In genomic region chr5:181059297-181060230, GRCh38 we compare ENCODE assay signal across 1 cellular context.
A peak's percentile ranks its signal among the peaks of the same experiment; 100 is the strongest.
TF ChIP-seq lines count a peak whose summit lies in the region.

No MANE protein-coding gene starts in this region.

TF ChIP-seq in GM12878, 131 proteins besides CTCF, POLR2A, EP300 and RAD21:
- no peak for TF ChIP-seq SPI1 (IDR thresholded peaks at IDR 0.05; ENCODE audit: borderline replicate concordance, insufficient read depth, low read depth, low read length)
- no peak for TF ChIP-seq CUX1 (IDR thresholded peaks at IDR 0.05; ENCODE audit: insufficient replicate concordance, low read depth, low read length)
- peak; percentile 48 for TF ChIP-seq SUZ12 (IDR thresholded peaks at IDR 0.05; ENCODE audit: unreplicated experiment)
- TF ChIP-seq ASH2L (IDR thresholded peaks at IDR 0.05; ENCODE audit: borderline replicate concordance, low read depth): no peak
- no peak for TF ChIP-seq ZBTB33 (IDR thresholded peaks at IDR 0.05)
- TF ChIP-seq TARDBP (IDR thresholded peaks at IDR 0.05; ENCODE audit: borderline replicate concordance): no peak
- no peak for TF ChIP-seq ZBTB40 (IDR thresholded peaks at IDR 0.05; ENCODE audit: borderline replicate concordance)
- no peak for TF ChIP-seq FOS (IDR thresholded peaks at IDR 0.05; ENCODE audit: borderline replicate concordance, extremely low read depth, insufficient read length)
- TF ChIP-seq SREBF2 (IDR thresholded peaks at IDR 0.05; ENCODE audit: low read length): no peak
- no peak for TF ChIP-seq CHD4 (IDR thresholded peaks at IDR 0.05)
- TF ChIP-seq BHLHE40 (IDR thresholded peaks at IDR 0.05; ENCODE audit: borderline replicate concordance in 1 of 2, low read depth in 2 of 2, low read length in 1 of 2): peak in 1 of 2 experiments; percentile 29; a peak in 1 of 4 replicates
- TF ChIP-seq CBFB (IDR thresholded peaks at IDR 0.05; ENCODE audit: low read depth): no peak
- no peak for TF ChIP-seq HCFC1 (IDR thresholded peaks at IDR 0.05; ENCODE audit: low read length)
- no peak for TF ChIP-seq IRF4 (IDR thresholded peaks at IDR 0.05; ENCODE audit: low read depth, low read length)
- no peak for TF ChIP-seq ETV6 (conservative IDR thresholded peaks at IDR 0.05 in 1 of 2, IDR thresholded peaks at IDR 0.05 in 1 of 2; ENCODE audit: borderline replicate concordance in 1 of 2, low read depth in 1 of 2)
- TF ChIP-seq PRDM15 (CRISPR knock-in tag; IDR thresholded peaks at IDR 0.05): no peak
- TF ChIP-seq HDAC6 (IDR thresholded peaks at IDR 0.05; ENCODE audit: unreplicated experiment): peak; percentile 68
- no peak for TF ChIP-seq ZBTB4 (CRISPR knock-in tag; IDR thresholded peaks at IDR 0.05)
- TF ChIP-seq PAX8 (IDR thresholded peaks at IDR 0.05): no peak
- TF ChIP-seq NBN (IDR thresholded peaks at IDR 0.05): no peak
- TF ChIP-seq ATF2 (IDR thresholded peaks at IDR 0.05; ENCODE audit: low read length): no peak
- no peak for TF ChIP-seq NR2C2 (IDR thresholded peaks at IDR 0.05; ENCODE audit: borderline replicate concordance, control insufficient read depth, insufficient read length, low read depth)
- no peak for TF ChIP-seq JUNB (IDR thresholded peaks at IDR 0.05)
- TF ChIP-seq ZSCAN29 (IDR thresholded peaks at IDR 0.05): no peak
- no peak for TF ChIP-seq PML (IDR thresholded peaks at IDR 0.05; ENCODE audit: low read length)
